In genomic region chr5:39057745-39058144, GRCh38 we compare ENCODE assay signal across 8 cellular contexts. TPM values are rescaled to one million over a fixed set of nuclear protein-coding genes. Genes with fewer than 3 reads are reported as not detected.
DNase-seq lines count a peak whose midpoint lies in the region; ATAC-seq, FAIRE-seq and TF ChIP-seq lines count a peak whose summit lies in the region.

No MANE protein-coding gene starts in this region.

- H3K23ac ChIP-seq in neuronal stem cell (ENCODE audit: low read depth, low read length, poor library complexity): no peak overlapping the region

- peaks cover 11% of the 10 kb centered on the region for H3K4me1 Mint-ChIP-seq in type B pancreatic cell (ENCODE audit: unreplicated experiment)

- H3K4me1 ChIP-seq in BLaER1 treated with 17β-estradiol and CSF1 and Interleukin-3, amounts not matched to agents 10 nM and 100 nM: peaks cover 0 to 29% (median 13%) of the 10 kb centered on the region in 10 experiments; a peak in 11 of 20 replicates
- peaks cover 14% of the 10 kb centered on the region for H3K4me1 ChIP-seq in OCI-LY3 (ENCODE audit: low read length)
- no peaks in the 10 kb centered on the region for H3K4me1 ChIP-seq in neuronal stem cell (ENCODE audit: control insufficient read depth in 2 of 2, insufficient read depth in 1 of 2, low read depth in 1 of 2, low read length in 2 of 2)

- H2AFZ ChIP-seq in OCI-LY3 (ENCODE audit: low read depth, low read length) (no peak overlapping the region), neuronal stem cell (ENCODE audit: low read length) (no peak overlapping the region)

- peaks cover 9 to 36% (median 18%) of the 10 kb centered on the region in 11 experiments for H3K36me3 ChIP-seq in BLaER1 treated with 17β-estradiol and CSF1 and Interleukin-3, amounts not matched to agents 10 nM and 100 nM
- H3K36me3 ChIP-seq in OCI-LY3 (replicated peaks; ENCODE audit: low read depth, low read length): no peaks in the 10 kb centered on the region
- no peaks in the 10 kb centered on the region for H3K36me3 ChIP-seq in neuronal stem cell (replicated peaks in 1 of 2; ENCODE audit: control insufficient read depth in 2 of 2, insufficient read depth in 2 of 2, low read length in 2 of 2)

- peak overlapping the region; percentile 54 to 86 (median 76); a peak in 19 of 22 replicates for H3K4me2 ChIP-seq in BLaER1 treated with 17β-estradiol and CSF1 and Interleukin-3, amounts not matched to agents 10 nM and 100 nM
- H3K4me2 ChIP-seq in OCI-LY3 (ENCODE audit: low read length) (peak overlapping the region; percentile 79), neuronal stem cell (ENCODE audit: insufficient read depth, low read length, poor library complexity, severe bottlenecking) (no peak overlapping the region)

- H3K27ac Mint-ChIP-seq in type B pancreatic cell: no peak overlapping the region

- H3K4me3 Mint-ChIP-seq in type B pancreatic cell: no peak overlapping the region

- no peak overlapping the region for H3K4ac ChIP-seq in neuronal stem cell (ENCODE audit: low read length)

- no peak overlapping the region for H2BK12ac ChIP-seq in neuronal stem cell (ENCODE audit: low read length)

- peak overlapping the region in 7 of 11 experiments; percentile 27 to 64 (median 55); a peak in 8 of 22 replicates for H3K9ac ChIP-seq in BLaER1 treated with 17β-estradiol and CSF1 and Interleukin-3, amounts not matched to agents 10 nM and 100 nM
- H3K9ac ChIP-seq in OCI-LY3 (ENCODE audit: low read length): peak overlapping the region; percentile 26; the same call in 1 of the 2 replicates
- no peak overlapping the region for H3K9ac ChIP-seq in neuronal stem cell (ENCODE audit: low read depth, low read length, poor library complexity)

- H3K4me3 ChIP-seq in BLaER1 treated with 17β-estradiol and CSF1 and Interleukin-3, amounts not matched to agents 10 nM and 100 nM: peak overlapping the region; percentile 36 to 60 (median 48); a peak in 15 of 20 replicates
- H3K4me3 ChIP-seq in OCI-LY3 (ENCODE audit: low read length) (peak overlapping the region; percentile 69), neuronal stem cell (ENCODE audit: low read length in 2 of 2) (no peak overlapping the region)

- no peak overlapping the region for H2BK15ac ChIP-seq in neuronal stem cell (ENCODE audit: low read length)

- H2AK5ac ChIP-seq in neuronal stem cell (ENCODE audit: low read depth, low read length): no peak overlapping the region

- H3K27me3 Mint-ChIP-seq in type B pancreatic cell: no peaks in the 10 kb centered on the region

- peaks cover 66% of the 10 kb centered on the region for H3K79me2 ChIP-seq in OCI-LY3 (ENCODE audit: low read length)

- peaks cover 0 to 7% (median 0%) of the 10 kb centered on the region in 11 experiments; a peak in 1 of 22 replicates for H3K9me3 ChIP-seq in BLaER1 treated with 17β-estradiol and CSF1 and Interleukin-3, amounts not matched to agents 10 nM and 100 nM (replicated peaks in 1 of 11)
- H3K9me3 ChIP-seq in OCI-LY3 (ENCODE audit: insufficient read depth, low read length): no peaks in the 10 kb centered on the region
- no peaks in the 10 kb centered on the region for H3K9me3 ChIP-seq in neuronal stem cell (replicated peaks in 1 of 2; ENCODE audit: control insufficient read depth in 2 of 2, insufficient read depth in 1 of 2, low read depth in 1 of 2, low read length in 2 of 2)

- H4K20me1 ChIP-seq in BLaER1 treated with 17β-estradiol and CSF1 and Interleukin-3, amounts not matched to agents 10 nM and 100 nM: peaks cover 0 to 96% (median 45%) of the 10 kb centered on the region in 11 experiments; a peak in 15 of 22 replicates
- H4K20me1 ChIP-seq in OCI-LY3 (ENCODE audit: insufficient read depth, low read length): peaks cover 52% of the 10 kb centered on the region

- H3K14ac ChIP-seq in neuronal stem cell (ENCODE audit: low read length): no peak overlapping the region

- H3K27me3 ChIP-seq in BLaER1 treated with 17β-estradiol and CSF1 and Interleukin-3, amounts not matched to agents 10 nM and 100 nM: no peaks in the 10 kb centered on the region
- H3K27me3 ChIP-seq in OCI-LY3 (ENCODE audit: low read depth, low read length): no peaks in the 10 kb centered on the region
- H3K27me3 ChIP-seq in neuronal stem cell (ENCODE audit: control insufficient read depth in 3 of 3, insufficient read depth in 3 of 3, low read depth in 1 of 3, low read length in 3 of 3): no peaks in the 10 kb centered on the region

- peaks cover 11% of the 10 kb centered on the region for H3K36me3 Mint-ChIP-seq in type B pancreatic cell

- no peak overlapping the region for H4K91ac ChIP-seq in neuronal stem cell (ENCODE audit: low read depth, low read length, poor library complexity)

- TF ChIP-seq CTCF in OCI-LY3 (IDR thresholded peaks at IDR 0.05; ENCODE audit: low read depth, low read length): no peak
- TF ChIP-seq CTCF in type B pancreatic cell (conservative IDR thresholded peaks at IDR 0.05): no peak

- H3K18ac ChIP-seq in neuronal stem cell (ENCODE audit: low read length): no peak overlapping the region

- H3K9me3 Mint-ChIP-seq in type B pancreatic cell: peaks cover 6% of the 10 kb centered on the region

- H4K8ac ChIP-seq in neuronal stem cell (ENCODE audit: low read depth, low read length): no peak overlapping the region

- peak; percentile 42 for FAIRE-seq in frontal cortex (lab: Jason Lieb, UNC)

- no peak overlapping the region for H2BK120ac ChIP-seq in neuronal stem cell (ENCODE audit: low read depth, low read length)

- WGBS in neuronal stem cell (ENCODE audit: extremely low coverage in 2 of 2, insufficient read length in 2 of 2, insufficient replicate concordance in 1 of 2), 2 donors: no CpG with 5 or more reads among the region's 2 CpGs

- peak; percentile 53 for ATAC-seq in GM21381 (IDR thresholded peaks at IDR 0.05; ENCODE audit: unreplicated experiment)

- H2BK5ac ChIP-seq in neuronal stem cell (ENCODE audit: low read length): no peak overlapping the region

- peaks cover 3% of the 10 kb centered on the region for H3K79me1 ChIP-seq in neuronal stem cell (ENCODE audit: low read depth, low read length)

- DNase-seq in frontal cortex (ENCODE audit: low spot score in 2 of 2) (no peak), neuronal stem cell (ENCODE audit: low spot score) (no peak), type B pancreatic cell (ENCODE audit: extremely low spot score, unreplicated experiment) (no peak), caudate nucleus (lab: John Stamatoyannopoulos, UW) (no peak)
- no peak for DNase-seq in activated CD4-positive, CD25-positive, alpha-beta regulatory T cell (lab: John Stamatoyannopoulos, UW)

- H3K27ac ChIP-seq in BLaER1 treated with 17β-estradiol and CSF1 and Interleukin-3, amounts not matched to agents 10 nM and 100 nM: peak overlapping the region in 8 of 11 experiments; percentile 7 to 52 (median 50); a peak in 12 of 22 replicates
- H3K27ac ChIP-seq in OCI-LY3 (ENCODE audit: low read length): no peak overlapping the region
- H3K27ac ChIP-seq in neuronal stem cell (replicated peaks; ENCODE audit: low read length): no peak overlapping the region
- H3K27ac ChIP-seq in caudate nucleus (ENCODE audit: low read depth, low read length): no peak overlapping the region

RNA-seq across cellular contexts. Expression of gene RICTOR, which starts 16.5 kb away (rescaled TPM):
- 56.7 TPM for total RNA-seq in frontal cortex
- polyA plus RNA-seq in neuronal stem cell (2013, experiment 1 of 2): 8.6 TPM
- polyA plus RNA-seq in neuronal stem cell (2013, experiment 2 of 2): 9.5 TPM
- 30.1 and 31.8 TPM in 2 replicates for total RNA-seq in type B pancreatic cell (ENCODE audit: low replicate concordance)

Comparison
In these comparisons a context has a peak if more than half of its experiments do, and no peak if none do; other contexts are left out.
1. H3K27ac ChIP-seq: peak in BLaER1 treated with 17β-estradiol and CSF1 and Interleukin-3, amounts not matched to agents 10 nM and 100 nM (8 of 11); none in OCI-LY3 (single experiment), neuronal stem cell (single experiment) and caudate nucleus (single experiment).
2. H3K4me3 ChIP-seq: peak in BLaER1 treated with 17β-estradiol and CSF1 and Interleukin-3, amounts not matched to agents 10 nM and 100 nM (10 of 10) and OCI-LY3 (single experiment); none in neuronal stem cell (0 of 2).